In genomic region chr12:64627781-64628180, GRCh38 we compare ENCODE assay signal across 10 cellular contexts. TPM values are rescaled to one million over a fixed set of nuclear protein-coding genes. Genes with fewer than 3 reads are reported as not detected.
DNase-seq lines count a peak whose midpoint lies in the region; ATAC-seq, FAIRE-seq and TF ChIP-seq lines count a peak whose summit lies in the region.
"Had no signal": no experiment of that assay in that cellular context is flagged by ENCODE, and none has a peak within 500 bp of the region (broad histone marks: within the 10 kb centered on the region; RNA-seq: fewer than 3 reads in every experiment).

No MANE protein-coding gene starts in this region.

- H3K14ac ChIP-seq in IMR-90 (replicated peaks; ENCODE audit: low read depth, low read length): peak overlapping the region; percentile 82; the same call in 1 of the 2 replicates

- H3K9me3 ChIP-seq in IMR-90 (ENCODE audit: control insufficient read depth, insufficient read depth, low read length) (no peaks in the 10 kb centered on the region), colonic mucosa (no peaks in the 10 kb centered on the region)
- H3K9me3 ChIP-seq: body of pancreas, prostate gland had no signal

- peaks cover 21% of the 10 kb centered on the region for H3K9me1 ChIP-seq in IMR-90 (ENCODE audit: insufficient read depth, low read length)

- H4K8ac ChIP-seq in IMR-90 (ENCODE audit: low read depth in 2 of 2, low read length in 2 of 2): peak overlapping the region; percentile 72 to 91; a peak in 3 of 4 replicates

- BruUV-seq in IMR-90 (replicated peaks; lab: Mats Ljungman, UMichigan): no TSS peak

- H3K79me1 ChIP-seq in IMR-90 (ENCODE audit: low read depth in 1 of 2, low read length in 2 of 2): peaks cover 33 to 66% of the 10 kb centered on the region in 2 experiments

- peak; percentile 72 for ATAC-seq in IMR-90 (ENCODE audit: low read depth)
- ATAC-seq in naive B cell (ENCODE audit: low read depth in 2 of 2): no peak
- ATAC-seq in GM18505 (IDR thresholded peaks at IDR 0.05; ENCODE audit: unreplicated experiment): no peak
- ATAC-seq: body of pancreas had no signal

- peak overlapping the region in 2 of 8 donors; percentile 59 to 63 for H3K4me3 Mint-ChIP-seq in naive B cell

- no peak for TF ChIP-seq RAD21 in IMR-90 (IDR thresholded peaks at IDR 0.05; ENCODE audit: low read length)

- peak overlapping the region; percentile 82 for H2BK120ac ChIP-seq in IMR-90 (ENCODE audit: low read depth, low read length)

- CTCF ChIA-PET in AG04449 (lab: Yijun Ruan, JAX) (interaction anchor here (1.2 to 2.3 kb wide), 5 partner anchors 18 to 80 kb away, joined by 3 to 9 read pairs (median 3); no protein-coding TSS in a partner anchor), IMR-90 (lab: Yijun Ruan, JAX) (no interaction called here)

- no peaks in the 10 kb centered on the region for H3K36me3 ChIP-seq in IMR-90 (ENCODE audit: control insufficient read depth, insufficient read depth, low read length)
- H3K36me3 ChIP-seq in colonic mucosa: no peaks in the 10 kb centered on the region
- H3K36me3 ChIP-seq in H7 (replicated peaks; ENCODE audit: control insufficient read depth, insufficient read depth, low read length): no peaks in the 10 kb centered on the region
- H3K36me3 ChIP-seq: prostate gland had no signal

- peak overlapping the region; percentile 95; the same call in 1 of the 2 replicates for H4K5ac ChIP-seq in IMR-90 (ENCODE audit: low read depth, low read length)

- no peak overlapping the region for H2AFZ ChIP-seq in IMR-90 (replicated peaks; ENCODE audit: low read length, poor library complexity)

- peak overlapping the region; percentile 63; the same call in 1 of the 2 replicates for H2BK20ac ChIP-seq in IMR-90 (ENCODE audit: low read depth, low read length)

- H3K18ac ChIP-seq in IMR-90 (ENCODE audit: low read depth, low read length): peak overlapping the region; percentile 94; the same call in 1 of the 2 replicates

- no peak overlapping the region for H3K4me3 ChIP-seq in AG04449 (ENCODE audit: low read depth, low read length)
- no peak overlapping the region for H3K4me3 ChIP-seq in IMR-90 (ENCODE audit: insufficient read depth, low read depth, low read length)
- H3K4me3 ChIP-seq in colonic mucosa: no peak overlapping the region
- H3K4me3 ChIP-seq in H7 (ENCODE audit: insufficient read depth, low read depth, low read length): no peak overlapping the region
- H3K4me3 ChIP-seq: body of pancreas, prostate gland had no signal

- POLR2A ChIA-PET in AG04449 (lab: Yijun Ruan, JAX) (interaction anchor here (0.7 kb wide), 2 partner anchors 17 to 18 kb away, joined by 3 to 4 read pairs; no protein-coding TSS in a partner anchor), IMR-90 (lab: Charles Lee; ENCODE audit: unreplicated experiment) (no interaction called here)

- H2AK5ac ChIP-seq in IMR-90 (ENCODE audit: low read depth, low read length): no peak overlapping the region; the same call in 1 of the 2 replicates

- TF ChIP-seq POLR2A in IMR-90 (IDR thresholded peaks at IDR 0.05; ENCODE audit: low read depth, low read length) (no peak), GM18505 (IDR thresholded peaks at IDR 0.05; ENCODE audit: borderline replicate concordance, extremely low read depth, insufficient read depth, insufficient read length) (no peak)

- peak overlapping the region; percentile 95 for H2BK5ac ChIP-seq in IMR-90 (ENCODE audit: low read depth, low read length, poor library complexity, severe bottlenecking)

- peak overlapping the region; percentile 50 for H3K27ac ChIP-seq in IMR-90 (ENCODE audit: insufficient read depth, low read length)
- H3K27ac ChIP-seq in colonic mucosa: peak overlapping the region; percentile 26

- TF ChIP-seq CTCF in AG04449 (IDR thresholded peaks at IDR 0.05; ENCODE audit: insufficient read depth, low read length, missing control alignments): no peak
- no peak for TF ChIP-seq CTCF in IMR-90 (conservative IDR thresholded peaks at IDR 0.05; ENCODE audit: low read depth, low read length)
- TF ChIP-seq CTCF in colonic mucosa (IDR thresholded peaks at IDR 0.05): no peak
- TF ChIP-seq CTCF in D721Med (IDR thresholded peaks at IDR 0.05; ENCODE audit: insufficient read depth, missing control alignments): no peak

- no peaks in the 10 kb centered on the region for H3K27me3 ChIP-seq in IMR-90 (ENCODE audit: control insufficient read depth, insufficient read depth, low read length)
- no peaks in the 10 kb centered on the region for H3K27me3 ChIP-seq in colonic mucosa
- no peaks in the 10 kb centered on the region for H3K27me3 ChIP-seq in H7 (ENCODE audit: control insufficient read depth, insufficient read depth, low read length)
- H3K27me3 ChIP-seq: body of pancreas had no signal

- peak overlapping the region; percentile 59 for H3K56ac ChIP-seq in IMR-90 (ENCODE audit: extremely low read depth, insufficient read depth, low read length)

- DNase-seq in AG04449 (ENCODE audit: low read depth, low spot score): peak; percentile 83
- DNase-seq in IMR-90: peak; percentile 95
- no peak for DNase-seq in colonic mucosa
- no peak for DNase-seq in naive B cell
- DNase-seq in H7: no peak
- no peak for DNase-seq in NCI-H1105 treated with DMSO at 0.1 percent for 48 hours (lab: John Stamatoyannopoulos, UW)
- DNase-seq in D721Med (ENCODE audit: insufficient read length, low spot score): no peak
- DNase-seq: body of pancreas had no signal

- H3K4me2 ChIP-seq in IMR-90 (ENCODE audit: low read depth, low read length): peak overlapping the region; percentile 69

- peak overlapping the region in 4 of 6 donors; percentile 24 to 96 (median 37) for H3K27ac Mint-ChIP-seq in naive B cell

- no peak for FAIRE-seq in D721Med (lab: Jason Lieb, UNC)

- in situ Hi-C loops in IMR-90 (cut with MboI; ENCODE audit: low sequenced_read_pairs): no loop called here

- peaks cover 6 to 23% of the 10 kb centered on the region in 2 donors for H3K36me3 Mint-ChIP-seq in naive B cell

- peaks cover 31% of the 10 kb centered on the region for H3K4me1 ChIP-seq in IMR-90 (ENCODE audit: control insufficient read depth, insufficient read depth, low read length)
- H3K4me1 ChIP-seq in colonic mucosa: peaks cover 14% of the 10 kb centered on the region

- peaks cover 51 to 92% (median 60%) of the 10 kb centered on the region in 3 donors for H3K4me1 Mint-ChIP-seq in naive B cell

- H3K9me3 Mint-ChIP-seq in naive B cell: peaks cover 0 to 6% (median 3%) of the 10 kb centered on the region in 7 donors

- H2BK15ac ChIP-seq in IMR-90 (ENCODE audit: low read depth, low read length): 0 out of 3 replicates have a peak overlapping the region, but pooled peaks have one; percentile 67

- peak overlapping the region; percentile 75; the same call in 1 of the 2 replicates for H4K91ac ChIP-seq in IMR-90 (ENCODE audit: insufficient read depth, low read depth, low read length)

- H3K27me3 Mint-ChIP-seq in naive B cell: no peaks in the 10 kb centered on the region

- peaks cover 16% of the 10 kb centered on the region for H4K20me1 ChIP-seq in IMR-90 (ENCODE audit: insufficient read depth, low read length)

- peak overlapping the region; percentile 77; the same call in 1 of the 2 replicates for H3K23ac ChIP-seq in IMR-90 (ENCODE audit: low read depth, low read length)

- no peak overlapping the region; the same call in 1 of the 2 replicates for H3K9ac ChIP-seq in IMR-90 (ENCODE audit: low read depth, low read length)
- H3K9ac ChIP-seq in colonic mucosa (ENCODE audit: low read depth in 2 of 2, low read length in 2 of 2): no peak overlapping the region

- H3K4ac ChIP-seq in IMR-90 (ENCODE audit: low read depth, low read length): peak overlapping the region; percentile 85; the same call in 1 of the 2 replicates

- intact Hi-C loops in IMR-90 (cut with micrococcal nuclease) (no loop called here), colonic mucosa (cut with DNase I) (loop anchor here (5.0 kb wide), 1 partner anchor 50 kb away; no protein-coding TSS in a partner anchor)

- dilution Hi-C loops in IMR-90 (cut with HindIII; ENCODE audit: low sequenced_read_pairs, unreplicated experiment): no loop called here

- no peak overlapping the region for H2AK9ac ChIP-seq in IMR-90 (replicated peaks; ENCODE audit: low read depth, low read length, poor library complexity)

TF ChIP-seq in IMR-90, 13 proteins besides CTCF, POLR2A, EP300 and RAD21:
- no peak for TF ChIP-seq MAZ (IDR thresholded peaks at IDR 0.05; ENCODE audit: borderline replicate concordance, low read depth, low read length)
- TF ChIP-seq CHD1 (IDR thresholded peaks at IDR 0.05; ENCODE audit: low read depth, low read length): no peak
- TF ChIP-seq MAFK (IDR thresholded peaks at IDR 0.05; ENCODE audit: low read depth, low read length): no peak
- TF ChIP-seq NFE2L2 (IDR thresholded peaks at IDR 0.05; ENCODE audit: low read depth, low read length): no peak
- peak; percentile 54; the same call in 1 of the 2 replicates for TF ChIP-seq FOS (IDR thresholded peaks at IDR 0.05; ENCODE audit: low read depth, low read length)
- no peak; the same call in 1 of the 2 replicates for TF ChIP-seq CEBPB (IDR thresholded peaks at IDR 0.05; ENCODE audit: low read depth, low read length)
TF ChIP-seq in IMR-90: peak in this region for 1.

RNA-seq across cellular contexts. Expression of gene RASSF3, which starts 17.5 kb away (rescaled TPM):
- total RNA-seq in IMR-90 (2012; rRNA removed): 21.4 and 39.3 TPM in 2 replicates
- polyA plus RNA-seq in IMR-90 (2012; rRNA removed): 14.2 and 18.7 TPM in 2 replicates
- 10.9 and 12.2 TPM in 2 replicates for polyA plus RNA-seq in IMR-90 (2012; cell fraction: cytosol; rRNA removed)
- 8.4 and 13.6 TPM in 2 replicates for polyA plus RNA-seq in IMR-90 (2012; cell fraction: nucleus; rRNA removed; ENCODE audit: low replicate concordance)
- 10 to 100 TPM; 52.6 to 90.3 TPM for total RNA-seq in colonic mucosa
- polyA plus RNA-seq in naive B cell (ENCODE audit: low read depth in 6 of 6): 1 to 10 TPM; 3.2 to 7.8 (median 4.5) TPM
- total RNA-seq in H7 (2014; rRNA removed; shearing (Covaris generic)): 26.7 and 29.2 TPM in 2 replicates

Comparison
In these comparisons a context has a peak if more than half of its experiments do, and no peak if none do; other contexts are left out.
1. DNase-seq: peak in AG04449 (single experiment) and IMR-90 (single experiment); none in colonic mucosa (single experiment), naive B cell (single experiment), H7 (single experiment), NCI-H1105 treated with DMSO at 0.1 percent for 48 hours (single experiment) and D721Med (single experiment).